Comparison of ENCODE assay signal across 8 cellular contexts in the genomic region with DNA sequence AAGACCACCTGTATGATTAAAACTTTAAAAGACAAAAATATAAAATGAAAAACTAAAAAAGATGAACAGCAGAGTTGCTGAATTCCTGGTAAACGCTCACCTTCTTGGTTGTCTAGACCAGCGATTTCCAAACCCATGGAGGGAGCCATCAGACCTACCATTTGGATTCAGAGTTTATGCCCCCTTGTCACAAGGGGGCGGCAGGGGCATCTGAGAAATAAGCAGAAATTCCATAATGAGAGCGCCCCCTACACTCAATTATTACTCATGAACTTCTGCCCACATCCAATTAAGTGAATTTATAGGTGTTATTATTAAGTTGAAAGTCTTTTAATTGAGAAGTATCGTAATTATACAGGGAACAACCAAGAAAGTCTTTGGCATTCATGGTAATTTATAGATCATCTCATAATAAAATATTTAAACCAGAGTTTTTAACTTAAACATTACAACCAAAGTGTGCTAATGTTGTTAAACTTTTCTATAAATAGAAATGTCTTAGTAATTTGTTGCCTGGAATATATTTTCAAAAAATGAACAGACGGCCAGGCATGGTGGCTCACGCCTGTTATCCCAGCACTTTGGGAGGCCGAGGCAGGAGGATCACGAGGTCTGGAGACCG. TPM values are rescaled to one million over a fixed set of nuclear protein-coding genes. Genes with fewer than 3 reads are reported as not detected.
DNase-seq lines count a peak whose midpoint lies in the region; ATAC-seq and TF ChIP-seq lines count a peak whose summit lies in the region.

No MANE protein-coding gene starts in this region.

- no peaks in the 10 kb centered on the region for H3K79me2 ChIP-seq in PC-3 (ENCODE audit: low read length)

- no peak overlapping the region for H3K9ac ChIP-seq in PC-3 (ENCODE audit: low read length)

- H3K36me3 ChIP-seq in HAP-1 (replicated peaks), result no peaks in the 10 kb centered on the region
- H3K36me3 ChIP-seq in PC-3 (ENCODE audit: low read depth, low read length), result peaks cover 2% of the 10 kb centered on the region; the same call in 1 of the 2 replicates

- H3K27me3 ChIP-seq in HAP-1 (ENCODE audit: low read depth) (no peaks in the 10 kb centered on the region), PC-3 (ENCODE audit: low read length) (no peaks in the 10 kb centered on the region)

- no peaks in the 10 kb centered on the region for H3K36me3 Mint-ChIP-seq in glutamatergic neuron (ENCODE audit: unreplicated experiment)

- no peaks in the 10 kb centered on the region for H3K9me2 ChIP-seq in PC-3 (replicated peaks; ENCODE audit: low read length)

- DNase-seq in Ammon's horn (ENCODE audit: low spot score) (peak; percentile 21), HAP-1 (ENCODE audit: low spot score in 2 of 2) (peak; percentile 61 to 69), PC-3 (peak; percentile 79), activated T-helper 1 cell treated with Interleukin-2 at 50 U/mL for 16 hours (ENCODE audit: low read depth) (peak; percentile 9), glutamatergic neuron (peak; percentile 39)
- peak; percentile 3 to 17 for DNase-seq in stimulated activated CD4-positive, alpha-beta T cell treated with anti-CD3 and anti-CD28 coated beads, Interleukin-1b, Interleukin-23, amount 100 ng/mL, for 1 hour (ENCODE audit: low read depth in 2 of 2)

- TF ChIP-seq CTCF in PC-3 (conservative IDR thresholded peaks at IDR 0.05; ENCODE audit: low read depth, low read length) (peak; percentile 97), glutamatergic neuron (IDR thresholded peaks at IDR 0.05; ENCODE audit: partially characterized antibody, unreplicated experiment) (peak; percentile 67)

- in situ Hi-C loops in HAP-1 (cut with MboI; ENCODE audit: low sequenced_read_pairs), result no loop called here

- peaks cover 5% of the 10 kb centered on the region for H3K9me3 Mint-ChIP-seq in glutamatergic neuron (ENCODE audit: unreplicated experiment)

- H3K27ac ChIP-seq in PC-3 (ENCODE audit: low read length), result no peak overlapping the region

- no peak overlapping the region for H3K27ac Mint-ChIP-seq in glutamatergic neuron (ENCODE audit: unreplicated experiment)

- no peak overlapping the region for H3K4me2 ChIP-seq in PC-3 (ENCODE audit: low read length)

- CTCF ChIA-PET in PC-3 (lab: Charles Lee), result no interaction called here

- no peaks in the 10 kb centered on the region for H4K20me1 ChIP-seq in PC-3 (ENCODE audit: low read length)

- H3K4me1 Mint-ChIP-seq in glutamatergic neuron (ENCODE audit: low read depth, unreplicated experiment), result peaks cover 9% of the 10 kb centered on the region

- no peaks in the 10 kb centered on the region for H3K27me3 Mint-ChIP-seq in glutamatergic neuron (ENCODE audit: unreplicated experiment)

- intact Hi-C loops in PC-3 (cut with micrococcal nuclease), result loop anchor here (1.0 to 5.0 kb wide), 4 partner anchors 99 to 405 kb away; partner anchors contain the start of gene SPIN1

- BruUV-seq in PC-3 (replicated peaks; lab: Mats Ljungman, UMichigan), result no TSS peak

- no peaks in the 10 kb centered on the region for H3K9me3 ChIP-seq in HAP-1
- no peaks in the 10 kb centered on the region for H3K9me3 ChIP-seq in PC-3 (ENCODE audit: low read length)

- H3F3A ChIP-seq in PC-3 (ENCODE audit: low read length, unreplicated experiment), result no peaks in the 10 kb centered on the region

- H3K4me3 Mint-ChIP-seq in glutamatergic neuron (ENCODE audit: unreplicated experiment), result no peak overlapping the region

- ATAC-seq in PC-3, result 0 out of 2 replicates have a peak, but pooled peaks have one; percentile 29
- no peak for ATAC-seq in HG03457 (IDR thresholded peaks at IDR 0.05; ENCODE audit: unreplicated experiment)
- ATAC-seq in HG03175 (IDR thresholded peaks at IDR 0.05; ENCODE audit: unreplicated experiment), result no peak

- POLR2A ChIA-PET in PC-3 (lab: Charles Lee; ENCODE audit: unreplicated experiment), result no interaction called here

- no peak overlapping the region for H3K4me3 ChIP-seq in HAP-1
- no peak overlapping the region for H3K4me3 ChIP-seq in PC-3 (ENCODE audit: low read length)

- H3K4me1 ChIP-seq in HAP-1, result no peaks in the 10 kb centered on the region
- no peaks in the 10 kb centered on the region for H3K4me1 ChIP-seq in PC-3 (ENCODE audit: insufficient read depth, low read length)

- no peak overlapping the region for H2AFZ ChIP-seq in PC-3 (ENCODE audit: low read length)

RNA-seq across cellular contexts. Expression of gene SPATA31C2, which starts 35.2 kb away (rescaled TPM):
- not detected in 2 replicates for total RNA-seq in PC-3 (2014; rRNA removed)
- total RNA-seq in glutamatergic neuron (ENCODE audit: unreplicated experiment), result not detected

Comparison
In these comparisons a context has a peak if more than half of its experiments do, and no peak if none do; other contexts are left out.
1. DNase-seq: peak in every context shown above with its lines; median percentile 79 in PC-3; 65 in HAP-1; 39 in glutamatergic neuron; 21 in Ammon's horn; 10 in stimulated activated CD4-positive, alpha-beta T cell treated with anti-CD3 and anti-CD28 coated beads, Interleukin-1b, Interleukin-23, amount 100 ng/mL, for 1 hour; 9 in activated T-helper 1 cell treated with Interleukin-2 at 50 U/mL for 16 hours.